6 cellular contexts compared by ENCODE assay signal in genomic region chr19:799076-799881, GRCh38. TPM values are rescaled to one million over a fixed set of nuclear protein-coding genes. Genes with fewer than 3 reads are reported as not detected.
A peak's percentile ranks its signal among the peaks of the same experiment; 100 is the strongest.
DNase-seq lines count a peak whose midpoint lies in the region; ATAC-seq and TF ChIP-seq lines count a peak whose summit lies in the region.

No MANE protein-coding gene starts in this region.

- intact Hi-C loops in dorsolateral prefrontal cortex (cut with DNase I) = loop anchor here (5.0 to 10.0 kb wide), 3 partner anchors 116 to 267 kb away; partner anchors contain the start of genes BSG (in 1 of the 2), CDC34 (in 1 of the 2), KISS1R (in 1 of the 2) and R3HDM4 (in 1 of the 2)

- peaks cover 64% of the 10 kb centered on the region for H4K20me1 ChIP-seq in Loucy (ENCODE audit: insufficient read depth, low read length, poor library complexity, severe bottlenecking)

- H3K9me2 ChIP-seq in Loucy (replicated peaks; ENCODE audit: low read depth, low read length) = no peaks in the 10 kb centered on the region

- H3K4me3 ChIP-seq in Loucy (ENCODE audit: low read length, poor library complexity, severe bottlenecking) = peak overlapping the region; percentile 97
- H3K4me3 ChIP-seq in dorsolateral prefrontal cortex = peak overlapping the region; percentile 59 to 99 (median 84)

- peak overlapping the region in 24 of 59 donors; percentile 1 to 100 (median 80) for H3K27ac ChIP-seq in dorsolateral prefrontal cortex

- H3K27me3 ChIP-seq in Loucy (ENCODE audit: insufficient read depth, low read length, poor library complexity, severe bottlenecking) = peaks cover 8% of the 10 kb centered on the region
- no peaks in the 10 kb centered on the region for H3K27me3 ChIP-seq in dorsolateral prefrontal cortex

- H3K9ac ChIP-seq in Loucy (ENCODE audit: low read depth, low read length, poor library complexity, severe bottlenecking) = peak overlapping the region; percentile 98

- H3K4me1 ChIP-seq in Loucy (ENCODE audit: insufficient read depth, low read length, poor library complexity, severe bottlenecking) = peaks cover 25% of the 10 kb centered on the region

- peaks cover 48% of the 10 kb centered on the region for H3K36me3 ChIP-seq in Loucy (ENCODE audit: insufficient read depth, low read length)

- DNase-seq in AG09319 (ENCODE audit: extremely low read depth, low read depth) (no peak), dorsolateral prefrontal cortex (no peak), retina (peak; percentile 53), amniotic stem cell (lab: John Stamatoyannopoulos, UW) (no peak)

- H3K9me3 ChIP-seq in Loucy (ENCODE audit: insufficient read depth, low read depth, low read length) = no peaks in the 10 kb centered on the region

- H3K79me2 ChIP-seq in Loucy (ENCODE audit: insufficient read depth, low read length) = peaks cover 75% of the 10 kb centered on the region

- ATAC-seq in HG02884 (IDR thresholded peaks at IDR 0.05; ENCODE audit: unreplicated experiment) = no peak

- H2AFZ ChIP-seq in Loucy (ENCODE audit: low read length) = no peak overlapping the region

- H3K4me2 ChIP-seq in Loucy (ENCODE audit: low read depth, low read length, poor library complexity, severe bottlenecking) = peak overlapping the region; percentile 93

- H3F3A ChIP-seq in Loucy (ENCODE audit: low read depth) = no peaks in the 10 kb centered on the region

- TF ChIP-seq CTCF in AG09319 (IDR thresholded peaks at IDR 0.05; ENCODE audit: low read depth, low read length) (peak; percentile 15), Loucy (conservative IDR thresholded peaks at IDR 0.05; ENCODE audit: low read length) (peak; percentile 33), dorsolateral prefrontal cortex (IDR thresholded peaks at IDR 0.05 in 54 of 56, conservative IDR thresholded peaks at IDR 0.05 in 2 of 56; ENCODE audit: low read depth in 1 of 56, partially characterized antibody in 56 of 56) (peak in 2 of 56 donors; percentile 3 to 14)

RNA-seq across cellular contexts. Expression of gene PTBP1, which starts 2.0 kb away (rescaled TPM):
- 100 to 1,000 TPM in 11 of 120 experiments, 10 to 100 TPM in 109; 40.5 to 125 (median 72.0) TPM for total RNA-seq in dorsolateral prefrontal cortex

RNA-seq across cellular contexts. Expression of gene PLPPR3, which starts 22.5 kb away (rescaled TPM):
- total RNA-seq in dorsolateral prefrontal cortex = 10 to 100 TPM in 118 of 120 experiments, 1 to 10 TPM in 2; 7.9 to 52.2 (median 26.6) TPM

RNA-seq across cellular contexts. Expression of gene AZU1, which starts 28.4 kb away (rescaled TPM):
- 1 to 10 TPM in 59 of 120 experiments, under 1 TPM in 48, not detected in 13; 0.28 to 6.9 (median 1.1) TPM for total RNA-seq in dorsolateral prefrontal cortex

RNA-seq across cellular contexts. Expression of gene PRTN3, which starts 41.5 kb away (rescaled TPM):
- 1 to 10 TPM in 47 of 120 experiments, under 1 TPM in 37, not detected in 36; 0.46 to 9.3 (median 1.0) TPM for total RNA-seq in dorsolateral prefrontal cortex

RNA-seq across cellular contexts. Expression of gene MISP, which starts 48.4 kb away (rescaled TPM):
- 1 to 10 TPM in 3 of 120 experiments, under 1 TPM in 60, not detected in 57; 0.15 to 1.5 (median 0.35) TPM for total RNA-seq in dorsolateral prefrontal cortex
